In the genomic region with DNA sequence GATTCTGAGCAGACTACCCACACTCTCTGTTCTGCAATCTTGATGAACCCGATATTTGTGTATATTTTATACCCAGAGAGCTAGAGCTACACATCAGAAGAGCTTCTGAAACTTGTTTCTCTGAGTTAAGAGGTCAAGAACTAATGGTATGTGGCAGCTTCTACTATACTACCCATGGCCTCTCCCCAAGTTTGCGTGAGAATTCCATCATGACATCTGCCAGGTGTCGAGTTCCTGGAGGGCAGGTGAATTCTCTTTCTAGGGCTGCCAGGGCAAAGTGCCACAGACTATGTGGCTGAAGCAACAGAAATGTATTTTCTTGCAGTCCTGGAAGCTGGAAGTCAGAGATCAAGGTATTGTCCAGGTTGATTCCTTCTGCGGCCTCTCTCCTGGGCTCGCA, we compare ENCODE assay signal across 29 cellular contexts. TPM values are rescaled to one million over a fixed set of nuclear protein-coding genes. Genes with fewer than 3 reads are reported as not detected.
A peak's percentile ranks its signal among the peaks of the same experiment; 100 is the strongest.
DNase-seq lines count a peak whose midpoint lies in the region; TF ChIP-seq lines count a peak whose summit lies in the region.
"Had no signal": no experiment of that assay in that cellular context is flagged by ENCODE, and none has a peak within 500 bp of the region (broad histone marks: within the 10 kb centered on the region; RNA-seq: fewer than 3 reads in every experiment).

No MANE protein-coding gene starts in this region.

- dilution Hi-C loops in mammary epithelial cell (cut with HindIII; ENCODE audit: low sequenced_read_pairs): loop anchor here (10.0 kb wide), 1 partner anchor 558 kb away; no protein-coding TSS in a partner anchor

- no peak overlapping the region for H2AFZ ChIP-seq in mammary epithelial cell (ENCODE audit: low read depth, low read length)

- H3K4me1 Mint-ChIP-seq in activated CD4-positive, alpha-beta memory T cell treated with anti-CD3 and anti-CD28 coated beads for 36 hours (ENCODE audit: low read depth): peaks cover 2% of the 10 kb centered on the region
- H3K4me1 Mint-ChIP-seq: activated CD4-positive, alpha-beta T cell treated with anti-CD3 and anti-CD28 coated beads for 36 hours had no signal

- peaks cover 1% of the 10 kb centered on the region for H4K20me1 ChIP-seq in mammary epithelial cell (ENCODE audit: insufficient read depth, low read length)

- TF ChIP-seq CTCF in mammary epithelial cell (conservative IDR thresholded peaks at IDR 0.05 in 1 of 2, IDR thresholded peaks at IDR 0.05 in 1 of 2; ENCODE audit: extremely low read depth in 1 of 2, insufficient read depth in 1 of 2, low read depth in 1 of 2, low read length in 2 of 2): no peak

- H3K36me3 ChIP-seq in mammary epithelial cell (ENCODE audit: insufficient read depth, low read length): no peaks in the 10 kb centered on the region
- H3K36me3 ChIP-seq: ascending aorta, esophagus squamous epithelium, prostate gland had no signal

- no peaks in the 10 kb centered on the region for H3K79me2 ChIP-seq in mammary epithelial cell (ENCODE audit: insufficient read depth, low read length)

- DNase-seq in DMS79 treated with DMSO at 0.1 percent for 48 hours (lab: John Stamatoyannopoulos, UW) (peak; percentile 29), DMS79 (lab: John Stamatoyannopoulos, UW) (no peak), mammary epithelial cell (peak; percentile 52), mesenteric fat pad (ENCODE audit: low spot score) (peak; percentile 14), dermis blood vessel endothelial cell (no peak)
- no peak for DNase-seq in activated CD4-positive, alpha-beta T cell treated with anti-CD3 and anti-CD28 coated beads, Interleukin-2, amount 50 U/mL, for 1 hour
- no peak for DNase-seq in activated CD4-positive, alpha-beta memory T cell treated with anti-CD3 and anti-CD28 coated beads for 36 hours
- no peak for DNase-seq in activated effector memory CD4-positive, alpha-beta T cell treated with anti-CD3 and anti-CD28 coated beads, Interleukin-2, amount 50 U/mL, for 16 hours
- DNase-seq: 8988T; activated CD4-positive, alpha-beta T cell treated with anti-CD3 and anti-CD28 coated beads for 36 hours; activated effector memory CD4-positive, alpha-beta T cell treated with Interleukin-2 at 50 U/mL for 16 hours; activated T-cell treated with anti-CD3 and anti-CD28 coated beads, Interleukin-2, amount 50 U/mL, for 1 hour; C1 segment of cervical spinal cord; DMS53; esophagus squamous epithelium; Kasumi-1; MV-4-11; naive thymus-derived CD8-positive, alpha-beta T cell; NCI-H146; NCI-H510A treated with DMSO at 0.1 percent for 48 hours; OCI-M1; SHP77; stimulated activated CD4-positive, alpha-beta T cell treated with anti-CD3 and anti-CD28 coated beads, Interleukin-15, amount 100 ng/mL, for 24 hours; stimulated activated CD4-positive, alpha-beta T cell treated with anti-CD3 and anti-CD28 coated beads, Interleukin-4, amount 100 ng/mL, for 4 hours; trophoblast cell had no signal

- H3K4me3 ChIP-seq in mammary epithelial cell (replicated peaks in 1 of 3; ENCODE audit: insufficient read depth in 1 of 3, low read depth in 2 of 3, low read length in 3 of 3): no peak overlapping the region
- H3K4me3 ChIP-seq: ascending aorta, esophagus squamous epithelium, prostate gland had no signal

- peaks cover 15% of the 10 kb centered on the region for H3K4me1 ChIP-seq in mammary epithelial cell (ENCODE audit: insufficient read depth, low read length)

- peaks cover 12% of the 10 kb centered on the region for H3K27me3 ChIP-seq in mammary epithelial cell (ENCODE audit: insufficient read depth, low read length)

- no peaks in the 10 kb centered on the region for H3K9me3 Mint-ChIP-seq in activated CD4-positive, alpha-beta memory T cell treated with anti-CD3 and anti-CD28 coated beads for 36 hours
- H3K9me3 Mint-ChIP-seq: naive thymus-derived CD8-positive, alpha-beta T cell had no signal

- WGBS in mammary epithelial cell (ENCODE audit: low coverage, missing lambda C conversion rate): 10% methylated on average over 5 of the region's 5 CpGs

- in situ Hi-C loops in mammary epithelial cell (cut with MboI; ENCODE audit: low sequenced_read_pairs in 2 of 2): loop anchor here (5.0 to 25.0 kb wide), 3 partner anchors 96 to 528 kb away; no protein-coding TSS in a partner anchor

- H3K27me3 Mint-ChIP-seq in activated CD4-positive, alpha-beta memory T cell treated with anti-CD3 and anti-CD28 coated beads for 36 hours: peaks cover 50% of the 10 kb centered on the region

- BruUV-seq in mammary epithelial cell (replicated peaks; lab: Mats Ljungman, UMichigan): no TSS peak

- intact Hi-C loops in mammary epithelial cell (cut with micrococcal nuclease): loop anchor here (1.0 to 5.0 kb wide), 2 partner anchors 10 to 86 kb away; no protein-coding TSS in a partner anchor
- intact Hi-C loops in activated CD4-positive, alpha-beta memory T cell treated with anti-CD3 and anti-CD28 coated beads for 36 hours (cut with micrococcal nuclease): loop anchor here (10.0 kb wide), 1 partner anchor 788 kb away; no protein-coding TSS in a partner anchor

- no peak overlapping the region for H3K27ac Mint-ChIP-seq in activated CD4-positive, alpha-beta memory T cell treated with anti-CD3 and anti-CD28 coated beads for 36 hours
- H3K27ac Mint-ChIP-seq: activated CD4-positive, alpha-beta T cell treated with anti-CD3 and anti-CD28 coated beads for 36 hours; activated naive CD8-positive, alpha-beta T cell; naive thymus-derived CD8-positive, alpha-beta T cell had no signal

- no peaks in the 10 kb centered on the region for H3K36me3 Mint-ChIP-seq in activated CD4-positive, alpha-beta memory T cell treated with anti-CD3 and anti-CD28 coated beads for 36 hours
- H3K36me3 Mint-ChIP-seq: activated naive CD8-positive, alpha-beta T cell had no signal

- H3K9me3 ChIP-seq in mammary epithelial cell (replicated peaks; ENCODE audit: insufficient read depth, low read length): no peaks in the 10 kb centered on the region
- H3K9me3 ChIP-seq: ascending aorta, esophagus squamous epithelium, prostate gland had no signal

- CTCF ChIA-PET in mammary epithelial cell (lab: Charles Lee; ENCODE audit: low non-redundant PET): interaction anchor here (0.6 kb wide), 1 partner anchor 288 kb away, joined by 7 read pairs; no protein-coding TSS in a partner anchor
- CTCF ChIA-PET in activated CD4-positive, alpha-beta memory T cell treated with anti-CD3 and anti-CD28 coated beads for 36 hours (lab: Charles Lee): interaction anchor here (0.6 to 1.0 kb wide), 2 partner anchors 11 to 94 kb away, joined by 3 read pairs; no protein-coding TSS in a partner anchor

- H3K4me2 ChIP-seq in mammary epithelial cell (ENCODE audit: insufficient read depth, low read depth, low read length): no peak overlapping the region

- no peak overlapping the region for H3K4me3 Mint-ChIP-seq in activated CD4-positive, alpha-beta memory T cell treated with anti-CD3 and anti-CD28 coated beads for 36 hours
- H3K4me3 Mint-ChIP-seq: activated CD4-positive, alpha-beta T cell treated with anti-CD3 and anti-CD28 coated beads for 36 hours; activated naive CD8-positive, alpha-beta T cell; naive thymus-derived CD8-positive, alpha-beta T cell had no signal

- no peak overlapping the region for H3K27ac ChIP-seq in mammary epithelial cell (ENCODE audit: insufficient read depth, low read depth, low read length)
- H3K27ac ChIP-seq: ascending aorta, esophagus squamous epithelium, foreskin keratinocyte, prostate gland had no signal

- POLR2A ChIA-PET in activated CD4-positive, alpha-beta memory T cell treated with anti-CD3 and anti-CD28 coated beads for 36 hours (lab: Charles Lee): no interaction called here

- no peak overlapping the region for H3K9ac ChIP-seq in mammary epithelial cell (ENCODE audit: insufficient read depth, low read length)

RNA-seq across cellular contexts. Expression of gene SORCS2, which starts 4.4 kb away (rescaled TPM):
- total RNA-seq in mammary epithelial cell: 10 to 100 TPM in 1 of 2 donors, 1 to 10 TPM in 1; 1.6 to 10.7 TPM
- polyA plus RNA-seq in mammary epithelial cell: 0.91 TPM
- polyA minus RNA-seq in mammary epithelial cell: 0.47 TPM
- total RNA-seq in mesenteric fat pad: 1.9 TPM
- under 1 TPM; 0.07 TPM for total RNA-seq in activated CD4-positive, alpha-beta memory T cell treated with anti-CD3 and anti-CD28 coated beads for 36 hours
- total RNA-seq in dermis blood vessel endothelial cell: under 0.01 and 0.05 TPM in 2 replicates
- total RNA-seq: naive thymus-derived CD8-positive, alpha-beta T cell had no signal
- polyA plus RNA-seq: naive thymus-derived CD8-positive, alpha-beta T cell had no signal

Comparison
In these comparisons a context has a peak if more than half of its experiments do, and no peak if none do; other contexts are left out.
1. DNase-seq: peak in DMS79 treated with DMSO at 0.1 percent for 48 hours (single experiment), mammary epithelial cell (single experiment) and mesenteric fat pad (single experiment); none in DMS79 (single experiment), activated CD4-positive, alpha-beta T cell treated with anti-CD3 and anti-CD28 coated beads, Interleukin-2, amount 50 U/mL, for 1 hour (single experiment), activated CD4-positive, alpha-beta memory T cell treated with anti-CD3 and anti-CD28 coated beads for 36 hours (single experiment), dermis blood vessel endothelial cell (single experiment) and activated effector memory CD4-positive, alpha-beta T cell treated with anti-CD3 and anti-CD28 coated beads, Interleukin-2, amount 50 U/mL, for 16 hours (single experiment).